30 cellular contexts compared by ENCODE assay signal in genomic region chr2:68052717-68053422, GRCh38. TPM values are rescaled to one million over a fixed set of nuclear protein-coding genes. Genes with fewer than 3 reads are reported as not detected.
DNase-seq lines count a peak whose midpoint lies in the region; ATAC-seq and TF ChIP-seq lines count a peak whose summit lies in the region.
"Had no signal": no experiment of that assay in that cellular context is flagged by ENCODE, and none has a peak within 500 bp of the region (broad histone marks: within the 10 kb centered on the region; RNA-seq: fewer than 3 reads in every experiment).

No MANE protein-coding gene starts in this region.

- TF ChIP-seq CTCF in CD8-positive, alpha-beta T cell (IDR thresholded peaks at IDR 0.05) = no peak

- no peak overlapping the region for H3K4me3 ChIP-seq in CD8-positive, alpha-beta T cell (ENCODE audit: low read depth, low read length)
- no peak overlapping the region for H3K4me3 ChIP-seq in aorta (ENCODE audit: low read length in 2 of 2)
- H3K4me3 ChIP-seq: thyroid gland, vagina had no signal

- H3K27ac ChIP-seq in CD8-positive, alpha-beta T cell (ENCODE audit: low read depth, low read length) = no peak overlapping the region
- H3K27ac ChIP-seq in aorta (ENCODE audit: low read depth in 1 of 2, low read length in 2 of 2) = no peak overlapping the region
- H3K27ac ChIP-seq: thyroid gland, vagina, WERI-Rb-1 had no signal

- no peaks in the 10 kb centered on the region for H3K9me3 ChIP-seq in CD8-positive, alpha-beta T cell (ENCODE audit: low read length)
- no peaks in the 10 kb centered on the region for H3K9me3 ChIP-seq in aorta (ENCODE audit: control insufficient read depth, low read length)
- H3K9me3 ChIP-seq: Caco-2, thyroid gland, vagina had no signal

- no peak overlapping the region for H3K4me3 Mint-ChIP-seq in CD8-positive, alpha-beta T cell
- H3K4me3 Mint-ChIP-seq in stimulated activated effector memory CD8-positive, alpha-beta T cell treated with anti-CD3 and anti-CD28 coated beads, Interleukin-12 subunit alpha, Interleukin-12 subunit beta, amount 100 ng/mL, for 72 hours = no peak overlapping the region
- H3K4me3 Mint-ChIP-seq: immature natural killer cell; stimulated activated naive CD8-positive, alpha-beta T cell treated with anti-CD3 and anti-CD28 coated beads, Interleukin-15, Interleukin-2, amounts not matched to agents 100 ng/mL and 50 ng/mL, for 24 hours had no signal

- no peak for ATAC-seq in CD8-positive, alpha-beta T cell
- peak; percentile 65 for ATAC-seq in SK-N-SH treated with all-trans-retinoic acid at 6 μM for 48 hours
- no peak for ATAC-seq in stimulated activated effector memory CD8-positive, alpha-beta T cell treated with anti-CD3 and anti-CD28 coated beads, Interleukin-12 subunit alpha, Interleukin-12 subunit beta, amount 100 ng/mL, for 72 hours
- no peak for ATAC-seq in aorta (ENCODE audit: low FRiP score)
- no peak for ATAC-seq in HG03378 (IDR thresholded peaks at IDR 0.05; ENCODE audit: unreplicated experiment)
- ATAC-seq: HCT116; left lobe of liver; naive thymus-derived CD4-positive, alpha-beta T cell; Panc1 had no signal

- peaks cover 30% of the 10 kb centered on the region for H3K4me1 ChIP-seq in CD8-positive, alpha-beta T cell (ENCODE audit: insufficient read depth, low read length)
- peaks cover 0 to 13% of the 10 kb centered on the region in 2 donors for H3K4me1 ChIP-seq in aorta (ENCODE audit: control insufficient read depth in 1 of 2, insufficient read depth in 2 of 2, low read length in 2 of 2)
- H3K4me1 ChIP-seq: Caco-2, thyroid gland had no signal

- H3K4me1 Mint-ChIP-seq in CD8-positive, alpha-beta T cell (ENCODE audit: low read depth) = peaks cover 80% of the 10 kb centered on the region
- H3K4me1 Mint-ChIP-seq in stimulated activated effector memory CD8-positive, alpha-beta T cell treated with anti-CD3 and anti-CD28 coated beads, Interleukin-12 subunit alpha, Interleukin-12 subunit beta, amount 100 ng/mL, for 72 hours = peaks cover 43% of the 10 kb centered on the region

- no peak for DNase-seq in CD8-positive, alpha-beta T cell
- DNase-seq in iris pigment epithelial cell (ENCODE audit: low read depth) (peak; percentile 22), aorta (no peak), NCI-H2081 treated with DMSO at 0.1 percent for 48 hours (lab: John Stamatoyannopoulos, UW) (no peak)
- no peak for DNase-seq in stimulated activated effector memory CD8-positive, alpha-beta T cell treated with anti-CD3 and anti-CD28 coated beads, Interleukin-12 subunit alpha, Interleukin-12 subunit beta, amount 100 ng/mL, for 72 hours (ENCODE audit: low spot score in 2 of 2)
- DNase-seq: activated CD4-positive, alpha-beta T cell treated with anti-CD3 and anti-CD28 coated beads for 48 hours; amniotic stem cell; C1 segment of cervical spinal cord; Caco-2; DMS79; immature natural killer cell; naive thymus-derived CD4-positive, alpha-beta T cell; NCI-H1092; NCI-H1694; NCI-H446; NCI-H748 treated with DMSO at 0.1 percent for 48 hours; nucleus accumbens; SIG-M5; SW 1271; T-helper 9 cell; thyroid gland; WERI-Rb-1 had no signal

- peak overlapping the region; percentile 5 for H3K27ac Mint-ChIP-seq in CD8-positive, alpha-beta T cell
- H3K27ac Mint-ChIP-seq in stimulated activated effector memory CD8-positive, alpha-beta T cell treated with anti-CD3 and anti-CD28 coated beads, Interleukin-12 subunit alpha, Interleukin-12 subunit beta, amount 100 ng/mL, for 72 hours = peak overlapping the region; percentile 53
- H3K27ac Mint-ChIP-seq: activated naive CD4-positive, alpha-beta T cell treated with anti-CD3 and anti-CD28 coated beads, Interleukin-2, amount 50 U/mL, for 24 hours; stimulated activated naive CD8-positive, alpha-beta T cell treated with anti-CD3 and anti-CD28 coated beads, Interleukin-15, Interleukin-2, amounts not matched to agents 100 ng/mL and 50 ng/mL, for 24 hours had no signal

- WGBS in aorta, 2 donors = 78 to 81% methylated on average over 6 of the region's 6 CpGs

- H3K27me3 Mint-ChIP-seq in CD8-positive, alpha-beta T cell (ENCODE audit: low read depth) = no peaks in the 10 kb centered on the region
- H3K27me3 Mint-ChIP-seq: activated naive CD4-positive, alpha-beta T cell treated with anti-CD3 and anti-CD28 coated beads, Interleukin-2, amount 50 U/mL, for 24 hours; naive thymus-derived CD4-positive, alpha-beta T cell; stimulated activated naive CD8-positive, alpha-beta T cell treated with anti-CD3 and anti-CD28 coated beads, Interleukin-15, Interleukin-2, amounts not matched to agents 100 ng/mL and 50 ng/mL, for 24 hours had no signal

- POLR2A ChIA-PET in CD8-positive, alpha-beta T cell (lab: Charles Lee) = no interaction called here

- CTCF ChIA-PET in CD8-positive, alpha-beta T cell (lab: Charles Lee) = no interaction called here

- intact Hi-C loops in CD8-positive, alpha-beta T cell (cut with DNase I, micrococcal nuclease) = no loop called here
- intact Hi-C loops in aorta (cut with DNase I) = no loop called here

- no peaks in the 10 kb centered on the region for H3K9me3 Mint-ChIP-seq in CD8-positive, alpha-beta T cell
- H3K9me3 Mint-ChIP-seq in stimulated activated effector memory CD8-positive, alpha-beta T cell treated with anti-CD3 and anti-CD28 coated beads, Interleukin-12 subunit alpha, Interleukin-12 subunit beta, amount 100 ng/mL, for 72 hours = no peaks in the 10 kb centered on the region
- H3K9me3 Mint-ChIP-seq: activated naive CD4-positive, alpha-beta T cell treated with anti-CD3 and anti-CD28 coated beads, Interleukin-2, amount 50 U/mL, for 24 hours; immature natural killer cell; naive thymus-derived CD4-positive, alpha-beta T cell; stimulated activated naive CD8-positive, alpha-beta T cell treated with anti-CD3 and anti-CD28 coated beads, Interleukin-15, Interleukin-2, amounts not matched to agents 100 ng/mL and 50 ng/mL, for 24 hours had no signal

- peaks cover 27% of the 10 kb centered on the region for H3K36me3 Mint-ChIP-seq in CD8-positive, alpha-beta T cell
- H3K36me3 Mint-ChIP-seq in stimulated activated effector memory CD8-positive, alpha-beta T cell treated with anti-CD3 and anti-CD28 coated beads, Interleukin-12 subunit alpha, Interleukin-12 subunit beta, amount 100 ng/mL, for 72 hours = peaks cover 18% of the 10 kb centered on the region
- H3K36me3 Mint-ChIP-seq: immature natural killer cell had no signal

- no peaks in the 10 kb centered on the region for H3K36me3 ChIP-seq in CD8-positive, alpha-beta T cell (ENCODE audit: insufficient read depth, low read length)
- no peaks in the 10 kb centered on the region for H3K36me3 ChIP-seq in aorta (ENCODE audit: control insufficient read depth in 1 of 2, insufficient read depth in 2 of 2, low read length in 1 of 2)
- H3K36me3 ChIP-seq: thyroid gland, vagina, WERI-Rb-1 had no signal

- H3K27me3 ChIP-seq in CD8-positive, alpha-beta T cell (ENCODE audit: insufficient read depth, low read length) = no peaks in the 10 kb centered on the region
- no peaks in the 10 kb centered on the region for H3K27me3 ChIP-seq in aorta (ENCODE audit: control insufficient read depth in 1 of 2, insufficient read depth in 2 of 2, low read length in 1 of 2)
- H3K27me3 ChIP-seq: thyroid gland, vagina had no signal

TF ChIP-seq in SK-N-SH treated with all-trans-retinoic acid at 6 μM for 48 hours, 23 proteins besides CTCF, POLR2A, EP300 and RAD21:
- TF ChIP-seq ZC3H10 (CRISPR knock-in tag; IDR thresholded peaks at IDR 0.05) = no peak
- TF ChIP-seq RARB (CRISPR knock-in tag; IDR thresholded peaks at IDR 0.05) = no peak
- TF ChIP-seq PPARA (CRISPR knock-in tag; IDR thresholded peaks at IDR 0.05; ENCODE audit: borderline replicate concordance) = no peak
- no peak for TF ChIP-seq TCF4 (CRISPR knock-in tag; IDR thresholded peaks at IDR 0.05; ENCODE audit: borderline replicate concordance)

RNA-seq across cellular contexts. Expression of gene C1D, which starts 9.9 kb away (rescaled TPM):
- total RNA-seq in CD8-positive, alpha-beta T cell = 10 to 100 TPM; 30.1 to 32.7 TPM
- total RNA-seq in aorta = 10 to 100 TPM; 19.9 to 20.3 TPM
- polyA plus RNA-seq in aorta = 10 to 100 TPM; 32.8 to 33.3 TPM
